Comparison of ENCODE assay signal across 6 cellular contexts in genomic region chr1:37398096-37398495, GRCh38.
"Had no signal": no experiment of that assay in that cellular context is flagged by ENCODE, and none has a peak within 500 bp of the region (broad histone marks: within the 10 kb centered on the region; RNA-seq: fewer than 3 reads in every experiment).

No MANE protein-coding gene starts in this region.

- ATAC-seq: HepG2, K562 had no signal

- H3K27ac ChIP-seq: HL-60 had no signal

- H3K36me3 Mint-ChIP-seq: IgD-negative memory B cell had no signal

- H3K4me3 ChIP-seq: K562 had no signal

- H3K27ac Mint-ChIP-seq: IgD-negative memory B cell had no signal

- DNase-seq: IMR-90, KBM-7 had no signal

- H3K9me3 Mint-ChIP-seq: IgD-negative memory B cell had no signal
